In genomic region chr7:117210366-117210765, GRCh38 we compare ENCODE assay signal across 17 cellular contexts.
DNase-seq lines count a peak whose midpoint lies in the region; ATAC-seq and TF ChIP-seq lines count a peak whose summit lies in the region.
"Had no signal": no experiment of that assay in that cellular context is flagged by ENCODE, and none has a peak within 500 bp of the region (broad histone marks: within the 10 kb centered on the region; RNA-seq: fewer than 3 reads in every experiment).

No MANE protein-coding gene starts in this region.

- no peak for TF ChIP-seq CTCF in HEK293 (tag by site-specific recombination; IDR thresholded peaks at IDR 0.05)
- TF ChIP-seq CTCF in chondrocyte (IDR thresholded peaks at IDR 0.05) = no peak
- no peak for TF ChIP-seq CTCF in nephron progenitor cell (IDR thresholded peaks at IDR 0.05)

- H3K36me3 Mint-ChIP-seq in chondrocyte (ENCODE audit: low read depth) (peaks cover 26% of the 10 kb centered on the region), nephron progenitor cell (ENCODE audit: low read depth) (no peaks in the 10 kb centered on the region)

- H3K9me3 Mint-ChIP-seq in chondrocyte (ENCODE audit: low read depth) (no peaks in the 10 kb centered on the region), nephron progenitor cell (no peaks in the 10 kb centered on the region)
- H3K9me3 Mint-ChIP-seq: CD8-positive, alpha-beta T cell had no signal

- H3K27me3 Mint-ChIP-seq in chondrocyte (ENCODE audit: low read depth) (no peaks in the 10 kb centered on the region), nephron progenitor cell (ENCODE audit: low read depth, poor library complexity) (no peaks in the 10 kb centered on the region)
- H3K27me3 Mint-ChIP-seq: B cell had no signal

- CTCF ChIA-PET in HEK293 (lab: Yijun Ruan, JAX) = interaction anchor here (1.2 kb wide), 1 partner anchor 225 kb away, joined by 3 read pairs; no protein-coding TSS in a partner anchor

- POLR2A ChIA-PET in HEK293 (lab: Yijun Ruan, JAX) = no interaction called here

- no peak overlapping the region for H3K4me3 Mint-ChIP-seq in chondrocyte (ENCODE audit: unreplicated experiment)
- no peak overlapping the region for H3K4me3 Mint-ChIP-seq in nephron progenitor cell
- H3K4me3 Mint-ChIP-seq: B cell; CD8-positive, alpha-beta T cell had no signal

- DNase-seq in MV-4-11 (lab: John Stamatoyannopoulos, UW) (peak; percentile 5), chondrocyte (ENCODE audit: low spot score) (no peak), nephron progenitor cell (no peak), NCI-H226 (no peak)
- DNase-seq: CD8-positive, alpha-beta T cell; COR-L47; DMS 273 treated with DMSO at 0.1 percent for 48 hours; GOT3; H7; KBM-7 had no signal

- H3K27ac Mint-ChIP-seq in chondrocyte (ENCODE audit: unreplicated experiment) (peak overlapping the region; percentile 57), nephron progenitor cell (peak overlapping the region; percentile 62)
- H3K27ac Mint-ChIP-seq: B cell; CD8-positive, alpha-beta T cell had no signal

- no peaks in the 10 kb centered on the region for H3K4me1 ChIP-seq in HEK293 (ENCODE audit: control insufficient read depth, insufficient read depth, low read length)
- H3K4me1 ChIP-seq: BLaER1 treated with 17β-estradiol and CSF1 and Interleukin-3, amounts not matched to agents 10 nM and 100 nM had no signal

- H3K4me3 ChIP-seq in HEK293 (ENCODE audit: low read depth, low read length) = no peak overlapping the region
- H3K4me3 ChIP-seq: BLaER1 treated with 17β-estradiol and CSF1 and Interleukin-3, amounts not matched to agents 10 nM and 100 nM had no signal

- ATAC-seq in GM21619 (IDR thresholded peaks at IDR 0.05; ENCODE audit: unreplicated experiment) (no peak), HG02571 (IDR thresholded peaks at IDR 0.05; ENCODE audit: unreplicated experiment) (no peak)
- ATAC-seq: CD8-positive, alpha-beta T cell; HCT116 had no signal

- no peak overlapping the region for H3K27ac ChIP-seq in HEK293 (ENCODE audit: extremely low read depth, low read depth, low read length)
- H3K27ac ChIP-seq: BLaER1 treated with 17β-estradiol and CSF1 and Interleukin-3, amounts not matched to agents 10 nM and 100 nM; HL-60 had no signal

- H3K4me1 Mint-ChIP-seq in chondrocyte (ENCODE audit: low read depth) (peaks cover 23% of the 10 kb centered on the region), nephron progenitor cell (peaks cover 11% of the 10 kb centered on the region)
- H3K4me1 Mint-ChIP-seq: B cell had no signal

- peaks cover 0 to 5% of the 10 kb centered on the region in 2 experiments; a peak in 1 of 3 replicates for H3K36me3 ChIP-seq in HEK293 (ENCODE audit: control insufficient read depth in 2 of 2, insufficient read depth in 1 of 2, low read length in 2 of 2)

- no peaks in the 10 kb centered on the region for H3K9me3 ChIP-seq in HEK293 (ENCODE audit: control insufficient read depth, insufficient read depth, low read depth, low read length)
- H3K9me3 ChIP-seq: BLaER1 treated with 17β-estradiol and CSF1 and Interleukin-3, amounts not matched to agents 10 nM and 100 nM had no signal

TF ChIP-seq in HEK293, 187 proteins besides CTCF, POLR2A, EP300 and RAD21:
- TF ChIP-seq SCRT2 (tag by site-specific recombination; IDR thresholded peaks at IDR 0.05) = 0 out of 2 replicates have a peak, but pooled peaks have one; percentile 9
- no peak for TF ChIP-seq ZNF335 (tag by site-specific recombination; conservative IDR thresholded peaks at IDR 0.05)
- no peak for TF ChIP-seq ZNF549 (tag by site-specific recombination; IDR thresholded peaks at IDR 0.05)
- no peak for TF ChIP-seq RBAK (tag by site-specific recombination; IDR thresholded peaks at IDR 0.05)
- TF ChIP-seq ZNF214 (tag by site-specific recombination; IDR thresholded peaks at IDR 0.05; ENCODE audit: borderline replicate concordance) = no peak
- no peak for TF ChIP-seq BCL11B (tag by site-specific recombination; IDR thresholded peaks at IDR 0.05; ENCODE audit: low read depth)
- TF ChIP-seq KLF1 (tag by site-specific recombination; IDR thresholded peaks at IDR 0.05) = no peak
- no peak for TF ChIP-seq ZNF302 (tag by site-specific recombination; IDR thresholded peaks at IDR 0.05; ENCODE audit: low read depth)
